17 cellular contexts compared by ENCODE assay signal in genomic region chr4:7061815-7062214, GRCh38. TPM values are rescaled to one million over a fixed set of nuclear protein-coding genes. Genes with fewer than 3 reads are reported as not detected.
DNase-seq lines count a peak whose midpoint lies in the region; ATAC-seq, FAIRE-seq and TF ChIP-seq lines count a peak whose summit lies in the region.
"Had no signal": no experiment of that assay in that cellular context is flagged by ENCODE, and none has a peak within 500 bp of the region (broad histone marks: within the 10 kb centered on the region; RNA-seq: fewer than 3 reads in every experiment).

No MANE protein-coding gene starts in this region.

- H3K9me1 ChIP-seq in keratinocyte (ENCODE audit: control insufficient read depth, extremely low read depth, insufficient read depth, low read length) = no peaks in the 10 kb centered on the region

- H3K27ac Mint-ChIP-seq in activated naive CD8-positive, alpha-beta T cell treated with anti-CD3 and anti-CD28 coated beads for 36 hours = peak overlapping the region; percentile 12
- no peak overlapping the region for H3K27ac Mint-ChIP-seq in activated naive CD8-positive, alpha-beta T cell treated with anti-CD3 and anti-CD28 coated beads, Interleukin-2, amount 50 U/mL, for 24 hours
- H3K27ac Mint-ChIP-seq: HFFc6 had no signal

- H3K4me1 ChIP-seq in keratinocyte (ENCODE audit: control insufficient read depth, extremely low read depth, insufficient read depth, low read length) (peaks cover 8% of the 10 kb centered on the region), sigmoid colon (peaks cover 0 to 15% (median 14%) of the 10 kb centered on the region in 4 donors), Karpas-422 (ENCODE audit: low read length) (peaks cover 13% of the 10 kb centered on the region)

- H3K27me3 ChIP-seq in keratinocyte (ENCODE audit: control insufficient read depth, extremely low read depth, insufficient read depth, low read length) (no peaks in the 10 kb centered on the region), sigmoid colon (no peaks in the 10 kb centered on the region), Karpas-422 (ENCODE audit: low read length) (no peaks in the 10 kb centered on the region)
- H3K27me3 ChIP-seq: BLaER1 had no signal

- TF ChIP-seq CTCF in keratinocyte (optimal IDR thresholded peaks at IDR 0.05 in 1 of 3, IDR thresholded peaks at IDR 0.05 in 1 of 3, conservative IDR thresholded peaks at IDR 0.05 in 1 of 3; ENCODE audit: extremely low read depth in 1 of 3, insufficient read depth in 2 of 3, low read length in 3 of 3) = no peak
- TF ChIP-seq CTCF in sigmoid colon (IDR thresholded peaks at IDR 0.05) = no peak

- H3K79me2 ChIP-seq in keratinocyte (ENCODE audit: control insufficient read depth, insufficient read depth, low read length) (peaks cover 39% of the 10 kb centered on the region), Karpas-422 (ENCODE audit: low read length) (peaks cover 36% of the 10 kb centered on the region)

- no peak for ATAC-seq in activated naive CD8-positive, alpha-beta T cell treated with anti-CD3 and anti-CD28 coated beads, Interleukin-2, amount 50 U/mL, for 24 hours
- ATAC-seq in HG03025 (IDR thresholded peaks at IDR 0.05; ENCODE audit: low FRiP score, unreplicated experiment) (no peak), GM21367 (IDR thresholded peaks at IDR 0.05; ENCODE audit: unreplicated experiment) (no peak)

- DNase-seq in activated naive CD8-positive, alpha-beta T cell treated with anti-CD3 and anti-CD28 coated beads for 36 hours = no peak
- DNase-seq in activated naive CD8-positive, alpha-beta T cell treated with anti-CD3 and anti-CD28 coated beads, Interleukin-2, amount 50 U/mL, for 24 hours = no peak
- DNase-seq in keratinocyte (ENCODE audit: low read depth, low spot score) = no peak
- DNase-seq in sigmoid colon = peak; percentile 28
- DNase-seq in Karpas-422 = no peak
- DNase-seq: 8988T, AML-193, DMS53, GF-D8, HFFc6 had no signal

- no peak for TF ChIP-seq POLR2A in sigmoid colon (IDR thresholded peaks at IDR 0.05)

- peaks cover 52% of the 10 kb centered on the region for H3K36me3 Mint-ChIP-seq in activated naive CD8-positive, alpha-beta T cell treated with anti-CD3 and anti-CD28 coated beads for 36 hours
- peaks cover 73% of the 10 kb centered on the region for H3K36me3 Mint-ChIP-seq in activated naive CD8-positive, alpha-beta T cell treated with anti-CD3 and anti-CD28 coated beads, Interleukin-2, amount 50 U/mL, for 24 hours (ENCODE audit: low read depth)

- WGBS in sigmoid colon, 2 donors = 91 to 95% methylated on average over 6 of the region's 6 CpGs

- no peak overlapping the region for H3K4me2 ChIP-seq in keratinocyte (ENCODE audit: control insufficient read depth, extremely low read depth, insufficient read depth, low read depth, low read length)
- H3K4me2 ChIP-seq in Karpas-422 (ENCODE audit: low read depth, low read length, poor library complexity, severe bottlenecking) = no peak overlapping the region
- H3K4me2 ChIP-seq: BLaER1 had no signal

- H3K27ac ChIP-seq in keratinocyte (ENCODE audit: control insufficient read depth, insufficient read depth, low read length) = no peak overlapping the region
- no peak overlapping the region for H3K27ac ChIP-seq in sigmoid colon
- H3K27ac ChIP-seq in Karpas-422 (ENCODE audit: low read length) = no peak overlapping the region
- H3K27ac ChIP-seq: BLaER1 had no signal

- H3K4me3 ChIP-seq in keratinocyte (ENCODE audit: control insufficient read depth in 2 of 3, extremely low read depth in 1 of 3, insufficient read depth in 2 of 3, low read depth in 1 of 3, low read length in 3 of 3) (no peak overlapping the region), sigmoid colon (no peak overlapping the region), Karpas-422 (ENCODE audit: low read length) (no peak overlapping the region)
- H3K4me3 ChIP-seq: BLaER1, HAP-1 had no signal

- no peak overlapping the region for H3K4me3 Mint-ChIP-seq in activated naive CD8-positive, alpha-beta T cell treated with anti-CD3 and anti-CD28 coated beads for 36 hours
- no peak overlapping the region for H3K4me3 Mint-ChIP-seq in activated naive CD8-positive, alpha-beta T cell treated with anti-CD3 and anti-CD28 coated beads, Interleukin-2, amount 50 U/mL, for 24 hours
- H3K4me3 Mint-ChIP-seq: HFFc6 had no signal

- no peaks in the 10 kb centered on the region for H3K9me3 ChIP-seq in keratinocyte (ENCODE audit: control insufficient read depth, low read depth, low read length)
- no peaks in the 10 kb centered on the region for H3K9me3 ChIP-seq in sigmoid colon
- no peaks in the 10 kb centered on the region for H3K9me3 ChIP-seq in Karpas-422 (ENCODE audit: low read length)
- H3K9me3 ChIP-seq: BLaER1, HAP-1 had no signal

- H3K9ac ChIP-seq in keratinocyte (ENCODE audit: control insufficient read depth, extremely low read depth, insufficient read depth, low read length) = no peak overlapping the region
- H3K9ac ChIP-seq in Karpas-422 (ENCODE audit: low read length) = no peak overlapping the region
- H3K9ac ChIP-seq: BLaER1 had no signal

- H2AFZ ChIP-seq in keratinocyte (ENCODE audit: control insufficient read depth, low read length) = no peak overlapping the region
- H2AFZ ChIP-seq in Karpas-422 (ENCODE audit: low read length) = no peak overlapping the region

- FAIRE-seq in keratinocyte (lab: Jason Lieb, UNC) = peak; percentile 43
- FAIRE-seq: GM18507, H1 had no signal

- no peaks in the 10 kb centered on the region for H3K9me2 ChIP-seq in Karpas-422 (replicated peaks; ENCODE audit: insufficient read depth, low read length)

- dilution Hi-C loops in keratinocyte (cut with MboI; ENCODE audit: extremely low pct_ligation_motif_present, low sequenced_read_pairs) = no loop called here

- H3K9me3 Mint-ChIP-seq in activated naive CD8-positive, alpha-beta T cell treated with anti-CD3 and anti-CD28 coated beads for 36 hours = no peaks in the 10 kb centered on the region
- H3K9me3 Mint-ChIP-seq in activated naive CD8-positive, alpha-beta T cell treated with anti-CD3 and anti-CD28 coated beads, Interleukin-2, amount 50 U/mL, for 24 hours = no peaks in the 10 kb centered on the region
- H3K9me3 Mint-ChIP-seq: HFFc6 had no signal

- H3K4me1 Mint-ChIP-seq in activated naive CD8-positive, alpha-beta T cell treated with anti-CD3 and anti-CD28 coated beads for 36 hours = peaks cover 30% of the 10 kb centered on the region
- H3K4me1 Mint-ChIP-seq in activated naive CD8-positive, alpha-beta T cell treated with anti-CD3 and anti-CD28 coated beads, Interleukin-2, amount 50 U/mL, for 24 hours = peaks cover 27% of the 10 kb centered on the region

- H3K36me3 ChIP-seq in keratinocyte (ENCODE audit: control insufficient read depth in 2 of 2, extremely low read depth in 1 of 2, insufficient read depth in 2 of 2, low read length in 2 of 2) (peaks cover 32 to 41% of the 10 kb centered on the region in 2 experiments), sigmoid colon (peaks cover 25 to 66% (median 43%) of the 10 kb centered on the region in 4 donors), Karpas-422 (ENCODE audit: insufficient read depth, low read length) (peaks cover 54% of the 10 kb centered on the region; the same call in 1 of the 2 replicates)

- intact Hi-C loops in sigmoid colon (cut with DNase I) = loop anchor here (10.0 kb wide), 1 partner anchor 417 kb away; the partner anchor contains the start of gene MRFAP1

- H4K20me1 ChIP-seq in keratinocyte (ENCODE audit: control insufficient read depth, extremely low read depth, insufficient read depth, low read length) (peaks cover 14% of the 10 kb centered on the region), Karpas-422 (ENCODE audit: insufficient read depth, low read depth, low read length) (peaks cover 30% of the 10 kb centered on the region)

- no peak for TF ChIP-seq EP300 in sigmoid colon (IDR thresholded peaks at IDR 0.05)

- H3K27me3 Mint-ChIP-seq in activated naive CD8-positive, alpha-beta T cell treated with anti-CD3 and anti-CD28 coated beads for 36 hours = no peaks in the 10 kb centered on the region
- no peaks in the 10 kb centered on the region for H3K27me3 Mint-ChIP-seq in activated naive CD8-positive, alpha-beta T cell treated with anti-CD3 and anti-CD28 coated beads, Interleukin-2, amount 50 U/mL, for 24 hours

TF ChIP-seq in PFSK-1, 5 proteins besides CTCF, POLR2A, EP300 and RAD21 (continues in another document):
- TF ChIP-seq FOXP2 (optimal IDR thresholded peaks at IDR 0.05; ENCODE audit: borderline replicate concordance, extremely low read depth, extremely low read length, insufficient read depth) (no peak), TAF1 (IDR thresholded peaks at IDR 0.05; ENCODE audit: borderline replicate concordance, insufficient read depth, low read length) (no peak)

RNA-seq across cellular contexts. Expression of gene GRPEL1, which starts 6.0 kb away (rescaled TPM):
- 100 to 1,000 TPM in 1 of 2 experiments, 10 to 100 TPM in 1; 96.6 to 109 TPM for total RNA-seq in activated naive CD8-positive, alpha-beta T cell treated with anti-CD3 and anti-CD28 coated beads for 36 hours
- 45.8 TPM for polyA plus RNA-seq in PFSK-1 (2012; ENCODE audit: insufficient read length, low read depth)
- 30.4 to 76.8 TPM (median 59.1 TPM) in 3 replicates for polyA plus RNA-seq in keratinocyte
- polyA plus RNA-seq in keratinocyte (2011; ENCODE audit: low read depth) = 502 TPM
- polyA plus RNA-seq in keratinocyte (2011; cell fraction: cytosol; rRNA removed) = 55.5 and 66.3 TPM in 2 replicates
- 37.3 and 46.3 TPM in 2 replicates for polyA plus RNA-seq in keratinocyte (2011; cell fraction: nucleus; rRNA removed)
- polyA plus RNA-seq in keratinocyte (2012; ENCODE audit: low replicate concordance) = 56.0 and 59.8 TPM in 2 replicates
- 7.4 to 32.2 TPM (median 18.9 TPM) in 3 replicates for polyA minus RNA-seq in keratinocyte
- 24.6 TPM for polyA minus RNA-seq in keratinocyte (2011; cell fraction: cytosol; rRNA and poly(A)+ RNA removed)
- polyA minus RNA-seq in keratinocyte (2011; cell fraction: nucleus; rRNA and poly(A)+ RNA removed) = 7.7 and 14.1 TPM in 2 replicates
- 10 to 100 TPM in 3 of 4 donors, 1 to 10 TPM in 1; 7.5 to 23.2 (median 15.0) TPM for total RNA-seq in sigmoid colon
- polyA plus RNA-seq in sigmoid colon = 10 to 100 TPM; 30.6 to 34.7 (median 31.9) TPM
- 19.4 and 37.4 TPM in 2 replicates for total RNA-seq in Karpas-422 (2014; rRNA removed; shearing (Covaris generic); ENCODE audit: low replicate concordance)

RNA-seq across cellular contexts. Expression of gene TADA2B, which starts 18.6 kb away (rescaled TPM):
- total RNA-seq in activated naive CD8-positive, alpha-beta T cell treated with anti-CD3 and anti-CD28 coated beads for 36 hours = 10 to 100 TPM; 10.3 to 11.2 TPM
- 18.2 TPM for polyA plus RNA-seq in PFSK-1 (2012; ENCODE audit: insufficient read length, low read depth)
- 4.6 to 7.2 TPM (median 5.3 TPM) in 3 replicates for polyA plus RNA-seq in keratinocyte
- 10.6 TPM for polyA plus RNA-seq in keratinocyte (2011; ENCODE audit: low read depth)
- polyA plus RNA-seq in keratinocyte (2011; cell fraction: cytosol; rRNA removed) = 5.5 and 7.2 TPM in 2 replicates
- polyA plus RNA-seq in keratinocyte (2011; cell fraction: nucleus; rRNA removed) = 7.2 and 7.8 TPM in 2 replicates
- polyA plus RNA-seq in keratinocyte (2012; ENCODE audit: low replicate concordance) = 10.8 and 12.4 TPM in 2 replicates
- 4.4 to 7.2 TPM (median 5.2 TPM) in 3 replicates for polyA minus RNA-seq in keratinocyte
- 6.7 TPM for polyA minus RNA-seq in keratinocyte (2011; cell fraction: cytosol; rRNA and poly(A)+ RNA removed)
- polyA minus RNA-seq in keratinocyte (2011; cell fraction: nucleus; rRNA and poly(A)+ RNA removed) = 4.6 and 6.1 TPM in 2 replicates
- 10 to 100 TPM; 15.0 to 22.7 (median 17.2) TPM for total RNA-seq in sigmoid colon
- polyA plus RNA-seq in sigmoid colon = 10 to 100 TPM; 13.8 to 19.0 (median 16.6) TPM
- total RNA-seq in Karpas-422 (2014; rRNA removed; shearing (Covaris generic); ENCODE audit: low replicate concordance) = 12.8 and 23.4 TPM in 2 replicates
